Comparison of ENCODE assay signal across 8 cellular contexts in genomic region chr4:2935762-2936743, GRCh38. TPM values are rescaled to one million over a fixed set of nuclear protein-coding genes. Genes with fewer than 3 reads are reported as not detected.
A peak's percentile ranks its signal among the peaks of the same experiment; 100 is the strongest.
DNase-seq lines count a peak whose midpoint lies in the region; ATAC-seq and TF ChIP-seq lines count a peak whose summit lies in the region.

No MANE protein-coding gene starts in this region.

- intact Hi-C loops in MCF 10A (cut with micrococcal nuclease) = loop anchor here (1.0 to 5.0 kb wide), 4 partner anchors 27 to 179 kb away; partner anchors contain the start of genes ADD1, GRK4, NOP14 and TNIP2

- no peak overlapping the region for H3K27ac Mint-ChIP-seq in GM23338
- H3K27ac Mint-ChIP-seq in T-cell = peak overlapping the region; percentile 86 to 90
- H3K27ac Mint-ChIP-seq in MCF 10A (ENCODE audit: low read depth, unreplicated experiment) = peak overlapping the region; percentile 84
- peak overlapping the region; percentile 88 for H3K27ac Mint-ChIP-seq in mesothelial cell of epicardium

- peaks cover 22% of the 10 kb centered on the region for H3K27me3 Mint-ChIP-seq in GM23338 (ENCODE audit: insufficient read depth, low read depth, poor library complexity)
- no peaks in the 10 kb centered on the region for H3K27me3 Mint-ChIP-seq in T-cell
- no peaks in the 10 kb centered on the region for H3K27me3 Mint-ChIP-seq in MCF 10A (ENCODE audit: insufficient read depth, unreplicated experiment)
- H3K27me3 Mint-ChIP-seq in mesothelial cell of epicardium (ENCODE audit: low read depth) = no peaks in the 10 kb centered on the region

- H3K4me1 Mint-ChIP-seq in GM23338 (peaks cover 27% of the 10 kb centered on the region), T-cell (peaks cover 46 to 56% (median 48%) of the 10 kb centered on the region in 3 donors), MCF 10A (ENCODE audit: insufficient read depth, unreplicated experiment) (peaks cover 33% of the 10 kb centered on the region), mesothelial cell of epicardium (peaks cover 29% of the 10 kb centered on the region)

- CTCF ChIA-PET in T-cell (lab: Charles Lee) (interaction anchor here in 1 of 2 donors (0.7 to 2.2 kb wide), 4 partner anchors 9 to 26 kb away, joined by 3 to 8 read pairs (median 4); no protein-coding TSS in a partner anchor), MCF 10A (lab: Yijun Ruan, JAX) (interaction anchor here (0.7 to 4.8 kb wide), 5 partner anchors 12 to 178 kb away, joined by 3 to 30 read pairs (median 4); no protein-coding TSS in a partner anchor)

- H3K4me2 ChIP-seq in GM23338 = peak overlapping the region; percentile 96

- H3K4me3 Mint-ChIP-seq in GM23338 (peak overlapping the region; percentile 85), T-cell (peak overlapping the region; percentile 80 to 89 (median 80)), MCF 10A (ENCODE audit: unreplicated experiment) (peak overlapping the region; percentile 76), mesothelial cell of epicardium (peak overlapping the region; percentile 78)

- peaks cover 19% of the 10 kb centered on the region for H3K79me2 ChIP-seq in GM23338 (replicated peaks; ENCODE audit: insufficient read depth)

- 74% methylated on average over 20 of the region's 20 CpGs for WGBS in suprapubic skin

- H3F3A ChIP-seq in GM23338 (replicated peaks; ENCODE audit: low read depth) = peaks cover 27% of the 10 kb centered on the region; the same call in 1 of the 2 replicates

- no peaks in the 10 kb centered on the region for H3K9me3 Mint-ChIP-seq in GM23338
- no peaks in the 10 kb centered on the region for H3K9me3 Mint-ChIP-seq in T-cell
- H3K9me3 Mint-ChIP-seq in MCF 10A (ENCODE audit: unreplicated experiment) = no peaks in the 10 kb centered on the region
- H3K9me3 Mint-ChIP-seq in mesothelial cell of epicardium = no peaks in the 10 kb centered on the region

- H3K9me2 ChIP-seq in GM23338 (ENCODE audit: insufficient read depth) = no peaks in the 10 kb centered on the region

- TSS peak; percentile 85 for BruUV-seq in MCF 10A (replicated peaks; lab: Mats Ljungman, UMichigan)

- no peak overlapping the region for H2AFZ ChIP-seq in GM23338

- H3K9me3 ChIP-seq in suprapubic skin = no peaks in the 10 kb centered on the region

- H3K4me1 ChIP-seq in GM23338 (ENCODE audit: insufficient read depth) (peaks cover 4% of the 10 kb centered on the region; the same call in 1 of the 2 replicates), suprapubic skin (peaks cover 58% of the 10 kb centered on the region)

- peaks cover 63% of the 10 kb centered on the region for H3K36me3 Mint-ChIP-seq in GM23338 (ENCODE audit: low read depth)
- H3K36me3 Mint-ChIP-seq in T-cell = peaks cover 24% of the 10 kb centered on the region
- peaks cover 60% of the 10 kb centered on the region for H3K36me3 Mint-ChIP-seq in MCF 10A (ENCODE audit: insufficient read depth, unreplicated experiment)
- peaks cover 8% of the 10 kb centered on the region for H3K36me3 Mint-ChIP-seq in mesothelial cell of epicardium

- POLR2A ChIA-PET in T-cell (lab: Charles Lee) (no interaction called here), MCF 10A (lab: Yijun Ruan, JAX) (interaction anchor here (0.6 to 5.3 kb wide), 36 partner anchors 9 to 695 kb away, joined by 3 to 120 read pairs (median 4); partner anchors contain the start of genes FAM193A, GRK4, MXD4 and NOP14)

- peaks cover 13% of the 10 kb centered on the region for H4K20me1 ChIP-seq in GM23338 (replicated peaks; ENCODE audit: insufficient read depth)

- TF ChIP-seq POLR2A in suprapubic skin (IDR thresholded peaks at IDR 0.05) = no peak

- DNase-seq in GM23338 (ENCODE audit: low spot score) (no peak), T-cell (peak in 23 of 34 experiments; percentile 34 to 61 (median 45)), MCF 10A (ENCODE audit: unreplicated experiment) (peak; percentile 72), mesothelial cell of epicardium (ENCODE audit: low spot score in 2 of 2, unreplicated experiment in 2 of 2) (peak in 1 of 2 experiments; percentile 12), suprapubic skin (ENCODE audit: low spot score in 2 of 2) (peak; percentile 60 to 78), anterior cingulate cortex (lab: John Stamatoyannopoulos, UW) (no peak), NCI-H1694 treated with DMSO at 0.1 percent for 48 hours (lab: John Stamatoyannopoulos, UW) (no peak)

- no peak for ATAC-seq in GM23338
- ATAC-seq in T-cell (replicated peaks in 1 of 4) = no peak
- ATAC-seq in HG02588 (IDR thresholded peaks at IDR 0.05; ENCODE audit: unreplicated experiment) = no peak

- H3K36me3 ChIP-seq in GM23338 (ENCODE audit: insufficient read depth) (peaks cover 26% of the 10 kb centered on the region), suprapubic skin (peaks cover 44% of the 10 kb centered on the region)

- peak overlapping the region; percentile 94 for H3K4me3 ChIP-seq in GM23338
- peak overlapping the region; percentile 89 for H3K4me3 ChIP-seq in suprapubic skin

- TF ChIP-seq EP300 in suprapubic skin (IDR thresholded peaks at IDR 0.05) = no peak

- TF ChIP-seq CTCF in GM23338 (conservative IDR thresholded peaks at IDR 0.05; ENCODE audit: low read depth in 2 of 2) = no peak
- TF ChIP-seq CTCF in MCF 10A (IDR thresholded peaks at IDR 0.05; ENCODE audit: unreplicated experiment) = no peak
- no peak for TF ChIP-seq CTCF in mesothelial cell of epicardium (IDR thresholded peaks at IDR 0.05; ENCODE audit: unreplicated experiment)
- no peak for TF ChIP-seq CTCF in suprapubic skin (IDR thresholded peaks at IDR 0.05)

- H3K27ac ChIP-seq in GM23338 (ENCODE audit: low read depth) (no peak overlapping the region), suprapubic skin (peak overlapping the region; percentile 89)

- H3K27me3 ChIP-seq in GM23338 (ENCODE audit: insufficient read depth) (no peaks in the 10 kb centered on the region), suprapubic skin (no peaks in the 10 kb centered on the region)

TF ChIP-seq in GM23338, 12 proteins besides CTCF, POLR2A, EP300 and RAD21:
- no peak; the same call in 1 of the 2 replicates for TF ChIP-seq POLR2AphosphoS5 (IDR thresholded peaks at IDR 0.05; ENCODE audit: low read depth)
- TF ChIP-seq EZH2 (IDR thresholded peaks at IDR 0.05; ENCODE audit: low read depth, unreplicated experiment) = no peak
- no peak for TF ChIP-seq ZNF331 (CRISPR knock-in tag; IDR thresholded peaks at IDR 0.05; ENCODE audit: low read depth)
- no peak for TF ChIP-seq REST (IDR thresholded peaks at IDR 0.05; ENCODE audit: unreplicated experiment)
TF ChIP-seq in GM23338: peak in this region for 0.

RNA-seq across cellular contexts. Expression of gene NOP14, which starts 27.2 kb away (rescaled TPM):
- total RNA-seq in GM23338 (2014; rRNA removed; shearing (Covaris generic)) = 24.2 and 29.9 TPM in 2 replicates
- 38.7 and 38.9 TPM in 2 replicates for polyA plus RNA-seq in GM23338 (2016; fragmentation: Nextera tagmentation; extraction: Ambion mirVana)
- 10 to 100 TPM; 30.6 to 48.1 (median 46.3) TPM for total RNA-seq in T-cell
- total RNA-seq in MCF 10A (2022) = 44.0 and 65.6 TPM in 2 replicates
- 27.3 to 30.5 TPM (median 28.5 TPM) in 3 replicates for total RNA-seq in mesothelial cell of epicardium
- total RNA-seq in suprapubic skin = 10 to 100 TPM; 23.4 to 30.8 (median 27.1) TPM

RNA-seq across cellular contexts. Expression of gene GRK4, which starts 27.3 kb away (rescaled TPM):
- total RNA-seq in GM23338 (2014; rRNA removed; shearing (Covaris generic)) = 0.82 and 1.4 TPM in 2 replicates
- polyA plus RNA-seq in GM23338 (2016; fragmentation: Nextera tagmentation; extraction: Ambion mirVana) = 1.3 and 2.4 TPM in 2 replicates
- 1 to 10 TPM; 1.8 to 4.8 (median 2.5) TPM for total RNA-seq in T-cell
- total RNA-seq in MCF 10A (2022) = 4.5 and 5.9 TPM in 2 replicates
- total RNA-seq in mesothelial cell of epicardium = 16.2 to 18.4 TPM (median 18.3 TPM) in 3 replicates
- 1 to 10 TPM; 3.3 to 8.0 (median 4.6) TPM for total RNA-seq in suprapubic skin

Comparison
In these comparisons a context has a peak if more than half of its experiments do, and no peak if none do; other contexts are left out.
1. DNase-seq: peak in T-cell (23 of 34), MCF 10A (single experiment) and suprapubic skin (2 of 2); none in GM23338 (single experiment), anterior cingulate cortex (0 of 58) and NCI-H1694 treated with DMSO at 0.1 percent for 48 hours (single experiment).
2. Peak in every context shown above with its lines, with median percentiles within 50 percentile points of each other: H3K4me3 Mint-ChIP-seq.